In genomic region chr20:57711311-57711712, GRCh38 we compare ENCODE assay signal across 1 cellular context.
TF ChIP-seq lines count a peak whose summit lies in the region.

No MANE protein-coding gene starts in this region.

TF ChIP-seq in SK-N-SH, 30 proteins besides CTCF, POLR2A, EP300 and RAD21 (continued from another document):
- no peak for TF ChIP-seq IRF3 (IDR thresholded peaks at IDR 0.05; ENCODE audit: low read depth, low read length)
- no peak for TF ChIP-seq MAX (IDR thresholded peaks at IDR 0.05; ENCODE audit: low read depth)
- TF ChIP-seq SMC3 (IDR thresholded peaks at IDR 0.05; ENCODE audit: low read depth, low read length): no peak
- TF ChIP-seq FOXJ3 (CRISPR knock-in tag; IDR thresholded peaks at IDR 0.05): no peak
- no peak for TF ChIP-seq PBX3 (IDR thresholded peaks at IDR 0.05)
- no peak for TF ChIP-seq TEAD4 (IDR thresholded peaks at IDR 0.05; ENCODE audit: borderline replicate concordance, insufficient read depth)
- no peak for TF ChIP-seq GATA2 (CRISPR knock-in tag; IDR thresholded peaks at IDR 0.05)
